9 cellular contexts compared by ENCODE assay signal in genomic region chr10:97490592-97490991, GRCh38. TPM values are rescaled to one million over a fixed set of nuclear protein-coding genes. Genes with fewer than 3 reads are reported as not detected.
DNase-seq lines count a peak whose midpoint lies in the region; ATAC-seq, FAIRE-seq and TF ChIP-seq lines count a peak whose summit lies in the region.
"Had no signal": no experiment of that assay in that cellular context is flagged by ENCODE, and none has a peak within 500 bp of the region (broad histone marks: within the 10 kb centered on the region; RNA-seq: fewer than 3 reads in every experiment).

No MANE protein-coding gene starts in this region.

- H3K36me3 ChIP-seq in muscle layer of duodenum (ENCODE audit: control insufficient read depth in 1 of 2, insufficient read depth in 2 of 2, low read length in 2 of 2) (no peaks in the 10 kb centered on the region), thoracic aorta (no peaks in the 10 kb centered on the region), small intestine (ENCODE audit: control insufficient read depth in 2 of 2, insufficient read depth in 2 of 2, low read length in 2 of 2) (peaks cover 0 to 3% of the 10 kb centered on the region in 2 donors)

- no peaks in the 10 kb centered on the region for H3K9me3 Mint-ChIP-seq in activated T-cell treated with anti-CD3 and anti-CD28 coated beads, Interleukin-2, amount 50 U/mL, for 24 hours

- peaks cover 61% of the 10 kb centered on the region for H3K4me1 Mint-ChIP-seq in activated T-cell treated with anti-CD3 and anti-CD28 coated beads, Interleukin-2, amount 50 U/mL, for 24 hours (ENCODE audit: low read depth)

- H3K4me1 ChIP-seq in muscle layer of duodenum (ENCODE audit: control insufficient read depth in 1 of 2, insufficient read depth in 2 of 2, low read length in 2 of 2) (peaks cover 10 to 41% of the 10 kb centered on the region in 2 donors), thoracic aorta (ENCODE audit: control insufficient read depth in 1 of 2, low read depth in 2 of 2) (peaks cover 25 to 41% of the 10 kb centered on the region in 2 donors), small intestine (ENCODE audit: control insufficient read depth in 2 of 2, insufficient read depth in 1 of 2, low read depth in 1 of 2, low read length in 1 of 2) (peaks cover 0 to 6% of the 10 kb centered on the region in 2 donors)

- TF ChIP-seq CTCF in thoracic aorta (IDR thresholded peaks at IDR 0.05): no peak

- no peaks in the 10 kb centered on the region for H3K27me3 Mint-ChIP-seq in activated T-cell treated with anti-CD3 and anti-CD28 coated beads, Interleukin-2, amount 50 U/mL, for 24 hours

- 75 to 83% (median 79%) methylated on average over 2 of the region's 2 CpGs for WGBS in small intestine, 3 donors

- H3K36me3 Mint-ChIP-seq in activated T-cell treated with anti-CD3 and anti-CD28 coated beads, Interleukin-2, amount 50 U/mL, for 24 hours (ENCODE audit: low read depth): peaks cover 57% of the 10 kb centered on the region

- DNase-seq in activated T-cell treated with anti-CD3 and anti-CD28 coated beads, Interleukin-2, amount 50 U/mL, for 24 hours: no peak
- no peak for DNase-seq in activated T-cell treated with anti-CD3 and anti-CD28 coated beads, Interleukin-2, amount 50 U/mL, for 1 hour
- peak; percentile 19 for DNase-seq in cerebellum (ENCODE audit: low spot score)
- DNase-seq in thoracic aorta (ENCODE audit: low spot score): no peak
- DNase-seq in small intestine: no peak
- DNase-seq in T-helper 2 cell: no peak
- DNase-seq in mucosa of gallbladder (ENCODE audit: low spot score): no peak

- H3K4me3 Mint-ChIP-seq in activated T-cell treated with anti-CD3 and anti-CD28 coated beads, Interleukin-2, amount 50 U/mL, for 24 hours: no peak overlapping the region

- H3K27me3 ChIP-seq in muscle layer of duodenum (ENCODE audit: low read depth, low read length): no peaks in the 10 kb centered on the region
- H3K27me3 ChIP-seq in thoracic aorta (replicated peaks; ENCODE audit: insufficient read depth): no peaks in the 10 kb centered on the region
- H3K27me3 ChIP-seq in small intestine (ENCODE audit: control insufficient read depth in 2 of 2, insufficient read depth in 2 of 2, low read length in 2 of 2): no peaks in the 10 kb centered on the region

- H3K9me3 ChIP-seq in muscle layer of duodenum (ENCODE audit: control insufficient read depth in 1 of 2, low read length in 2 of 2) (no peaks in the 10 kb centered on the region), thoracic aorta (no peaks in the 10 kb centered on the region), small intestine (ENCODE audit: control insufficient read depth, low read depth) (no peaks in the 10 kb centered on the region)

- no peak for FAIRE-seq in small intestine (lab: Jason Lieb, UNC)
- FAIRE-seq: colon had no signal

- H3K27ac ChIP-seq in muscle layer of duodenum (ENCODE audit: low read length): peak overlapping the region; percentile 9
- peak overlapping the region; percentile 50 to 75 for H3K27ac ChIP-seq in thoracic aorta
- H3K27ac ChIP-seq in small intestine (ENCODE audit: low read depth in 1 of 2, low read length in 1 of 2): no peak overlapping the region

- H3K27ac Mint-ChIP-seq in activated T-cell treated with anti-CD3 and anti-CD28 coated beads, Interleukin-2, amount 50 U/mL, for 24 hours: peak overlapping the region; percentile 78

- H3K4me3 ChIP-seq in muscle layer of duodenum (ENCODE audit: low read depth in 1 of 2, low read length in 2 of 2): no peak overlapping the region
- no peak overlapping the region for H3K4me3 ChIP-seq in thoracic aorta
- H3K4me3 ChIP-seq in small intestine (ENCODE audit: low read depth in 1 of 2, low read length in 2 of 2): no peak overlapping the region

- peak; percentile 59 for ATAC-seq in thoracic aorta (ENCODE audit: insufficient number of reproducible peaks, low FRiP score, low read depth)

RNA-seq across cellular contexts. Expression of gene MMS19, which starts 7.6 kb away (rescaled TPM):
- total RNA-seq in cerebellum (53.3 TPM), thoracic aorta (100 to 1,000 TPM in 1 of 2 donors, 10 to 100 TPM in 1; 46.8 to 108 TPM), mucosa of gallbladder (48.1 TPM)
- polyA plus RNA-seq in small intestine: 10 to 100 TPM; 44.7 to 51.9 (median 49.2) TPM

RNA-seq across cellular contexts. Expression of gene UBTD1, which starts 8.1 kb away (rescaled TPM):
- 2.3 TPM for total RNA-seq in cerebellum
- 10 to 100 TPM; 10.2 to 20.4 TPM for total RNA-seq in thoracic aorta
- polyA plus RNA-seq in small intestine: 1 to 10 TPM; 1.1 to 7.6 (median 7.0) TPM
- total RNA-seq in mucosa of gallbladder: 13.8 TPM

RNA-seq across cellular contexts. Expression of gene ZDHHC16, which starts 44.6 kb away (rescaled TPM):
- total RNA-seq in cerebellum: 28.4 TPM
- 10 to 100 TPM; 23.4 to 31.7 TPM for total RNA-seq in thoracic aorta
- polyA plus RNA-seq in small intestine: 10 to 100 TPM; 17.0 to 36.0 (median 25.9) TPM
- 37.4 TPM for total RNA-seq in mucosa of gallbladder

RNA-seq across cellular contexts. Expression of gene EXOSC1, which starts 44.8 kb away (rescaled TPM):
- total RNA-seq in cerebellum (30.7 TPM), thoracic aorta (10 to 100 TPM; 23.4 to 38.0 TPM), mucosa of gallbladder (33.8 TPM)
- 10 to 100 TPM; 33.8 to 47.1 (median 35.4) TPM for polyA plus RNA-seq in small intestine

Comparison
In these comparisons a context has a peak if more than half of its experiments do, and no peak if none do; other contexts are left out.
1. H3K27ac ChIP-seq: peak in muscle layer of duodenum (single experiment) and thoracic aorta (2 of 2); none in small intestine (0 of 2).